ENCODE assay signal across 8 cellular contexts in the genomic region with DNA sequence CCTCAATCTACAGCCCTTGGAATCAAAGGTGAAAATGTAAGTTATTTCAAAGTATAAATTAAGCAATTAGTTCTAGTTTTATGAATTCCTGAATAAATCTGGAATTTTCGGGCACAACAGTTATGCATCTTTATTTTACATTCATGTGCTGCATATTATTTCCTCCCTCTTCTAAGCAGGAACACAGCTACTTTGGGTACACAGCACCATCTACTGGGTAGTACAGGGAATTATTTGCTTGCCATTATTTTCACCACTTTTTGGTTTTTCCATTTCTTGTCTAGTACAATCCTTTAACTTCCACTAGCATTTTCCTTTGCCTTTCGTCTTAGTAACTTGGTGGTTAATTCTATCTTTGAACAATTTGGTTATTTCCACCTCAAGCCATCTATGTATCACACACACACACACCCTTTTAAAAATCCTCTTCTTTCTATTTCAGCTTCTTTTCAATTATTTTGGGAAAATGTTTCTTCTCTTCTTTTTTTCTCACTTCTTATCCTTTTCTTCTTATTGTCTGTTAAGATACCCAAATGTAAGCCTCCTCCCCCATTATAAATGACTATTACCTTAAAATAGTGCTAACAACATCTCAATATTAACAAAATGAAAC.
DNase-seq lines count a peak whose midpoint lies in the region; ATAC-seq and TF ChIP-seq lines count a peak whose summit lies in the region.

No MANE protein-coding gene starts in this region.

- H3K9me3 ChIP-seq in OCI-LY1 (ENCODE audit: low read length) = peaks cover 10% of the 10 kb centered on the region
- peaks cover 0 to 14% (median 2%) of the 10 kb centered on the region in 4 donors for H3K9me3 ChIP-seq in tibial nerve

- no peaks in the 10 kb centered on the region for H3F3A ChIP-seq in OCI-LY1 (ENCODE audit: insufficient read depth, low read length)

- no peak for TF ChIP-seq POLR2A in tibial nerve (IDR thresholded peaks at IDR 0.05)

- TF ChIP-seq CTCF in OCI-LY1 (IDR thresholded peaks at IDR 0.05; ENCODE audit: low read length) = peak; percentile 73
- peak; percentile 80 for TF ChIP-seq CTCF in epithelial cell of proximal tubule (conservative IDR thresholded peaks at IDR 0.05; ENCODE audit: low read depth, low read length)
- peak in 3 of 5 experiments; percentile 13 to 22 (median 18) for TF ChIP-seq CTCF in tibial nerve (IDR thresholded peaks at IDR 0.05)
- no peak for TF ChIP-seq CTCF in coronary artery (IDR thresholded peaks at IDR 0.05)

- no peak overlapping the region for H2AFZ ChIP-seq in OCI-LY1 (ENCODE audit: low read length)

- no peak overlapping the region for H3K4me2 ChIP-seq in OCI-LY1 (ENCODE audit: low read length)

- H3K79me2 ChIP-seq in OCI-LY1 (ENCODE audit: insufficient read depth, low read length) = no peaks in the 10 kb centered on the region

- H3K4me3 ChIP-seq in OCI-LY1 (ENCODE audit: low read depth, low read length, poor library complexity, severe bottlenecking) (no peak overlapping the region), epithelial cell of proximal tubule (ENCODE audit: low read depth, low read length) (no peak overlapping the region), tibial nerve (no peak overlapping the region), coronary artery (no peak overlapping the region)

- H3K36me3 ChIP-seq in OCI-LY1 (ENCODE audit: insufficient read depth, low read length) = no peaks in the 10 kb centered on the region
- H3K36me3 ChIP-seq in tibial nerve = no peaks in the 10 kb centered on the region

- H3K9ac ChIP-seq in OCI-LY1 (ENCODE audit: low read length) = no peak overlapping the region

- no peaks in the 10 kb centered on the region for H3K27me3 ChIP-seq in OCI-LY1 (ENCODE audit: insufficient read depth, low read length)
- H3K27me3 ChIP-seq in tibial nerve = no peaks in the 10 kb centered on the region

- H3K4me1 ChIP-seq in OCI-LY1 (ENCODE audit: insufficient read depth, low read length, severe bottlenecking) = no peaks in the 10 kb centered on the region
- no peaks in the 10 kb centered on the region for H3K4me1 ChIP-seq in tibial nerve

- H3K27ac ChIP-seq in OCI-LY1 (ENCODE audit: low read depth, low read length, poor library complexity, severe bottlenecking) = no peak overlapping the region
- H3K27ac ChIP-seq in tibial nerve = no peak overlapping the region
- no peak overlapping the region for H3K27ac ChIP-seq in coronary artery

- TF ChIP-seq EP300 in tibial nerve (IDR thresholded peaks at IDR 0.05) = no peak

- H4K20me1 ChIP-seq in OCI-LY1 (ENCODE audit: insufficient read depth, low read length) = no peaks in the 10 kb centered on the region

- peak; percentile 64 for ATAC-seq in HG03159 (IDR thresholded peaks at IDR 0.05; ENCODE audit: unreplicated experiment)

- WGBS in tibial nerve, 2 donors = 23% methylated on average over 2 of the region's 2 CpGs

- DNase-seq in DMS 273 (lab: John Stamatoyannopoulos, UW; ENCODE audit: unreplicated experiment) (peak; percentile 75), epithelial cell of proximal tubule (ENCODE audit: low read depth) (no peak), tibial nerve (ENCODE audit: low spot score in 2 of 2) (no peak), coronary artery (ENCODE audit: low spot score) (no peak), nucleus accumbens (lab: John Stamatoyannopoulos, UW) (no peak), anterior cingulate cortex (lab: John Stamatoyannopoulos, UW) (no peak)

- H3K9me2 ChIP-seq in OCI-LY1 (ENCODE audit: low read depth, low read length) = no peaks in the 10 kb centered on the region
